ENCODE assay signal across 25 cellular contexts in genomic region chr5:164375051-164375450, GRCh38.
"Had no signal": no experiment of that assay in that cellular context is flagged by ENCODE, and none has a peak within 500 bp of the region (broad histone marks: within the 10 kb centered on the region; RNA-seq: fewer than 3 reads in every experiment).

No MANE protein-coding gene starts in this region.

- H3K4me3 ChIP-seq: SJSA1 had no signal

- H3K9me3 Mint-ChIP-seq: activated naive CD4-positive, alpha-beta T cell treated with anti-CD3 and anti-CD28 coated beads, Interleukin-2, amount 10 ng/mL, durations not matched to agents 7 days and 5 days had no signal

- H3K36me3 ChIP-seq: SJSA1 had no signal

- H3K36me3 Mint-ChIP-seq: activated naive CD4-positive, alpha-beta T cell treated with anti-CD3 and anti-CD28 coated beads, Interleukin-2, amount 10 ng/mL, durations not matched to agents 7 days and 5 days; activated naive CD8-positive, alpha-beta T cell treated with anti-CD3 and anti-CD28 coated beads for 36 hours had no signal

- H3K4me1 ChIP-seq: SJSA1 had no signal

- H3K27me3 Mint-ChIP-seq: activated CD8-positive, alpha-beta T cell treated with anti-CD3 and anti-CD28 coated beads for 36 hours; activated naive CD4-positive, alpha-beta T cell treated with anti-CD3 and anti-CD28 coated beads, Interleukin-2, amount 10 ng/mL, durations not matched to agents 7 days and 5 days; activated naive CD8-positive, alpha-beta T cell treated with anti-CD3 and anti-CD28 coated beads for 36 hours; central memory CD8-positive, alpha-beta T cell had no signal

- H3K4me1 Mint-ChIP-seq: activated naive CD4-positive, alpha-beta T cell treated with anti-CD3 and anti-CD28 coated beads, Interleukin-2, amount 10 ng/mL, durations not matched to agents 7 days and 5 days; activated naive CD8-positive, alpha-beta T cell treated with anti-CD3 and anti-CD28 coated beads for 36 hours; central memory CD8-positive, alpha-beta T cell had no signal

- H3K27ac ChIP-seq: SJSA1 had no signal

- H3K9me3 ChIP-seq: SJSA1 had no signal

- DNase-seq: activated CD4-positive, alpha-beta T cell treated with anti-CD3 and anti-CD28 coated beads for 4 hours; activated CD8-positive, alpha-beta memory T cell treated with anti-CD3 and anti-CD28 coated beads, Interleukin-2, amount 50 U/mL, for 4 hours; activated CD8-positive, alpha-beta T cell treated with anti-CD3 and anti-CD28 coated beads for 36 hours; activated gamma-delta T cell treated with Interleukin-2 at 50 U/mL for 16 hours; activated naive CD4-positive, alpha-beta T cell treated with anti-CD3 and anti-CD28 coated beads, Interleukin-2, amount 10 ng/mL, durations not matched to agents 7 days and 5 days; activated naive CD8-positive, alpha-beta T cell treated with anti-CD3 and anti-CD28 coated beads for 36 hours; activated T-cell treated with anti-CD3 and anti-CD28 coated beads, Interleukin-2, amount 50 U/mL, for 72 hours; Kasumi-1; NCI-H1092; NCI-H1417; NCI-H1694; NCI-H2029; NCI-H2107; NCI-H2171 treated with DMSO at 0.1 percent for 48 hours; NCI-H345; NCI-H510A; NCI-H526 treated with DMSO at 0.1 percent for 48 hours; NCI-H82; Right ventricle myocardium superior; RPMI8226; SW 1271 had no signal

- H3K27ac Mint-ChIP-seq: activated CD8-positive, alpha-beta T cell treated with anti-CD3 and anti-CD28 coated beads for 36 hours; activated naive CD4-positive, alpha-beta T cell treated with anti-CD3 and anti-CD28 coated beads, Interleukin-2, amount 10 ng/mL, durations not matched to agents 7 days and 5 days; activated naive CD8-positive, alpha-beta T cell treated with anti-CD3 and anti-CD28 coated beads for 36 hours; activated T-cell treated with anti-CD3 and anti-CD28 coated beads, Interleukin-2, amount 50 U/mL, for 72 hours; activated T-helper 2 cell treated with anti-CD3 and anti-CD28 coated beads, Interferon-gamma antibody, Interleukin-2, Interleukin-4, amounts not matched to agents 10 μg/mL and 5 μg/mL and 100 μg/mL, durations not matched to agents 14 hours and 24 hours and 36 hours; T-helper 2 cell treated with Interferon-gamma antibody and Interleukin-4, amounts not matched to agents 5 μg/mL and 100 μg/mL, for 36 hours had no signal

- H3K4me3 Mint-ChIP-seq: activated CD8-positive, alpha-beta T cell treated with anti-CD3 and anti-CD28 coated beads for 36 hours; activated naive CD4-positive, alpha-beta T cell treated with anti-CD3 and anti-CD28 coated beads, Interleukin-2, amount 10 ng/mL, durations not matched to agents 7 days and 5 days; activated naive CD8-positive, alpha-beta T cell treated with anti-CD3 and anti-CD28 coated beads for 36 hours; activated T-cell treated with anti-CD3 and anti-CD28 coated beads, Interleukin-2, amount 50 U/mL, for 72 hours; central memory CD8-positive, alpha-beta T cell; T-helper 2 cell treated with Interferon-gamma antibody and Interleukin-4, amounts not matched to agents 5 μg/mL and 100 μg/mL, for 36 hours had no signal

- H3K27me3 ChIP-seq: SJSA1 had no signal
